ENCODE assay signal across 1 cellular context in the genomic region with DNA sequence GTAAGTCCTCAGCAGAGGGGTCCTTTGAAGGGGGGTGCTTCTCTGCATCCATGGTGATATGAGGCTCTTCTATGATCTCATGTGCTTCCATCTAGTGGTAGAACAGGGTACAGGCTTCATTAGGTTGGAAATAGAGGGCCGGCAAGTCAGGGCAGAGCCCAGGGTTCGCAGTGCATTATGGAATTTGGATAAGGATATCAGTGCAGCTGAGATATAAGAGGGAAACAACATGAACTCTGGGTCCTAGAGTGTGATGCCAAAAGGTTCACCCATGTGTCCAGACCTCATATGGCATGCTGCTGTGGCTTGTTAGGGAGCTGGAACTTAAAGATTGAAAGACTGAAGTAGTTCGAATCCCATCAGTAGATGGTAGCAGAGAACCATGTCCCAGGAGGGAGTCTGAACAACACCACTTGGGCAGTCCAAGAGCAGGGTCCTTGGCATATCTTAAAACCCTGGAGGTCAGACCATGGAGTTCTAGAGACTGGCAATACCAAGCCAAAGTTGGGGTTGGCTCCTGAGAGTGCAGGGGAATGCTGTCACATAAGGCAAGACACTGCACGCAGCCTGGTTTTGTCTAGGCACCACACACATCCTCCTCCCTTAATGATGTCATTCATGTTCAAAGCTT.
TF ChIP-seq lines count a peak whose summit lies in the region.

No MANE protein-coding gene starts in this region.

TF ChIP-seq in GM12878, 131 proteins besides CTCF, POLR2A, EP300 and RAD21:
- TF ChIP-seq SMC3 (IDR thresholded peaks at IDR 0.05; ENCODE audit: borderline replicate concordance, low read length) (peak; percentile 56), RELA (IDR thresholded peaks at IDR 0.05; ENCODE audit: borderline replicate concordance, partially characterized antibody) (peak; percentile 13), HDAC6 (IDR thresholded peaks at IDR 0.05; ENCODE audit: unreplicated experiment) (no peak), YY1 (IDR thresholded peaks at IDR 0.05; ENCODE audit: low read depth, low read length) (peak; percentile 40; the same call in 1 of the 2 replicates), ATF7 (IDR thresholded peaks at IDR 0.05; ENCODE audit: low read depth) (peak; percentile 56), STAT1 (conservative IDR thresholded peaks at IDR 0.05) (0 out of 2 replicates have a peak, but pooled peaks have one; percentile 33), NBN (IDR thresholded peaks at IDR 0.05) (peak; percentile 73), BCL11A (IDR thresholded peaks at IDR 0.05; ENCODE audit: low read depth, low read length) (no peak), SMARCA5 (IDR thresholded peaks at IDR 0.05) (0 out of 2 replicates have a peak, but pooled peaks have one; percentile 62), IRF4 (IDR thresholded peaks at IDR 0.05; ENCODE audit: low read depth, low read length) (0 out of 2 replicates have a peak, but pooled peaks have one; percentile 15), ZNF207 (IDR thresholded peaks at IDR 0.05; ENCODE audit: borderline replicate concordance) (peak; percentile 26; the same call in 1 of the 2 replicates), KLF5 (IDR thresholded peaks at IDR 0.05; ENCODE audit: partially characterized antibody) (peak; percentile 57), IKZF2 (IDR thresholded peaks at IDR 0.05) (0 out of 4 replicates have a peak, but pooled peaks of 1 of the 2 experiments have one; percentile 8), RB1 (IDR thresholded peaks at IDR 0.05; ENCODE audit: borderline replicate concordance) (peak; percentile 87; the same call in 1 of the 2 replicates)
- TF ChIP-seq, protein P1, sequence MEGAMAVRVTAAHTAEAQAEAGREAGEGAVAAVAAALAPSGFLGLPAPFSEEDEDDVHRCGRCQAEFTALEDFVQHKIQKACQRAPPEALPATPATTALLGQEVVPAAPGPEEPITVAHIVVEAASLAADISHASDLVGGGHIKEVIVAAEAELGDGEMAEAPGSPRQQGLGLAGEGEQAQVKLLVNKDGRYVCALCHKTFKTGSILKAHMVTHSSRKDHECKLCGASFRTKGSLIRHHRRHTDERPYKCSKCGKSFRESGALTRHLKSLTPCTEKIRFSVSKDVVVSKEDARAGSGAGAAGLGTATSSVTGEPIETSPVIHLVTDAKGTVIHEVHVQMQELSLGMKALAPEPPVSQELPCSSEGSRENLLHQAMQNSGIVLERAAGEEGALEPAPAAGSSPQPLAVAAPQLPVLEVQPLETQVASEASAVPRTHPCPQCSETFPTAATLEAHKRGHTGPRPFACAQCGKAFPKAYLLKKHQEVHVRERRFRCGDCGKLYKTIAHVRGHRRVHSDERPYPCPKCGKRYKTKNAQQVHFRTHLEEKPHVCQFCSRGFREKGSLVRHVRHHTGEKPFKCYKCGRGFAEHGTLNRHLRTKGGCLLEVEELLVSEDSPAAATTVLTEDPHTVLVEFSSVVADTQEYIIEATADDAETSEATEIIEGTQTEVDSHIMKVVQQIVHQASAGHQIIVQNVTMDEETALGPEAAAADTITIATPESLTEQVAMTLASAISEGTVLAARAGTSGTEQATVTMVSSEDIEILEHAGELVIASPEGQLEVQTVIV (IDR thresholded peaks at IDR 0.05; ENCODE audit: borderline replicate concordance, partially characterized antibody) = no peak
- TF ChIP-seq, protein P2, sequence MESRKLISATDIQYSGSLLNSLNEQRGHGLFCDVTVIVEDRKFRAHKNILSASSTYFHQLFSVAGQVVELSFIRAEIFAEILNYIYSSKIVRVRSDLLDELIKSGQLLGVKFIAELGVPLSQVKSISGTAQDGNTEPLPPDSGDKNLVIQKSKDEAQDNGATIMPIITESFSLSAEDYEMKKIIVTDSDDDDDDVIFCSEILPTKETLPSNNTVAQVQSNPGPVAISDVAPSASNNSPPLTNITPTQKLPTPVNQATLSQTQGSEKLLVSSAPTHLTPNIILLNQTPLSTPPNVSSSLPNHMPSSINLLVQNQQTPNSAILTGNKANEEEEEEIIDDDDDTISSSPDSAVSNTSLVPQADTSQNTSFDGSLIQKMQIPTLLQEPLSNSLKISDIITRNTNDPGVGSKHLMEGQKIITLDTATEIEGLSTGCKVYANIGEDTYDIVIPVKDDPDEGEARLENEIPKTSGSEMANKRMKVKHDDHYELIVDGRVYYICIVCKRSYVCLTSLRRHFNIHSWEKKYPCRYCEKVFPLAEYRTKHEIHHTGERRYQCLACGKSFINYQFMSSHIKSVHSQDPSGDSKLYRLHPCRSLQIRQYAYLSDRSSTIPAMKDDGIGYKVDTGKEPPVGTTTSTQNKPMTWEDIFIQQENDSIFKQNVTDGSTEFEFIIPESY (IDR thresholded peaks at IDR 0.05) = 0 out of 2 replicates have a peak, but pooled peaks have one; percentile 22
- TF ChIP-seq, protein P3, sequence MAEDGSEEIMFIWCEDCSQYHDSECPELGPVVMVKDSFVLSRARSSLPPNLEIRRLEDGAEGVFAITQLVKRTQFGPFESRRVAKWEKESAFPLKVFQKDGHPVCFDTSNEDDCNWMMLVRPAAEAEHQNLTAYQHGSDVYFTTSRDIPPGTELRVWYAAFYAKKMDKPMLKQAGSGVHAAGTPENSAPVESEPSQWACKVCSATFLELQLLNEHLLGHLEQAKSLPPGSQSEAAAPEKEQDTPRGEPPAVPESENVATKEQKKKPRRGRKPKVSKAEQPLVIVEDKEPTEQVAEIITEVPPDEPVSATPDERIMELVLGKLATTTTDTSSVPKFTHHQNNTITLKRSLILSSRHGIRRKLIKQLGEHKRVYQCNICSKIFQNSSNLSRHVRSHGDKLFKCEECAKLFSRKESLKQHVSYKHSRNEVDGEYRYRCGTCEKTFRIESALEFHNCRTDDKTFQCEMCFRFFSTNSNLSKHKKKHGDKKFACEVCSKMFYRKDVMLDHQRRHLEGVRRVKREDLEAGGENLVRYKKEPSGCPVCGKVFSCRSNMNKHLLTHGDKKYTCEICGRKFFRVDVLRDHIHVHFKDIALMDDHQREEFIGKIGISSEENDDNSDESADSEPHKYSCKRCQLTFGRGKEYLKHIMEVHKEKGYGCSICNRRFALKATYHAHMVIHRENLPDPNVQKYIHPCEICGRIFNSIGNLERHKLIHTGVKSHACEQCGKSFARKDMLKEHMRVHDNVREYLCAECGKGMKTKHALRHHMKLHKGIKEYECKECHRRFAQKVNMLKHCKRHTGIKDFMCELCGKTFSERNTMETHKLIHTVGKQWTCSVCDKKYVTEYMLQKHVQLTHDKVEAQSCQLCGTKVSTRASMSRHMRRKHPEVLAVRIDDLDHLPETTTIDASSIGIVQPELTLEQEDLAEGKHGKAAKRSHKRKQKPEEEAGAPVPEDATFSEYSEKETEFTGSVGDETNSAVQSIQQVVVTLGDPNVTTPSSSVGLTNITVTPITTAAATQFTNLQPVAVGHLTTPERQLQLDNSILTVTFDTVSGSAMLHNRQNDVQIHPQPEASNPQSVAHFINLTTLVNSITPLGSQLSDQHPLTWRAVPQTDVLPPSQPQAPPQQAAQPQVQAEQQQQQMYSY (CRISPR knock-in tag; IDR thresholded peaks at IDR 0.05) = no peak
- TF ChIP-seq, protein P4, sequence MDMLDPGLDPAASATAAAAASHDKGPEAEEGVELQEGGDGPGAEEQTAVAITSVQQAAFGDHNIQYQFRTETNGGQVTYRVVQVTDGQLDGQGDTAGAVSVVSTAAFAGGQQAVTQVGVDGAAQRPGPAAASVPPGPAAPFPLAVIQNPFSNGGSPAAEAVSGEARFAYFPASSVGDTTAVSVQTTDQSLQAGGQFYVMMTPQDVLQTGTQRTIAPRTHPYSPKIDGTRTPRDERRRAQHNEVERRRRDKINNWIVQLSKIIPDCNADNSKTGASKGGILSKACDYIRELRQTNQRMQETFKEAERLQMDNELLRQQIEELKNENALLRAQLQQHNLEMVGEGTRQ (IDR thresholded peaks at IDR 0.05; ENCODE audit: borderline replicate concordance, low read depth, low read length) = no peak
- TF ChIP-seq, protein P5, sequence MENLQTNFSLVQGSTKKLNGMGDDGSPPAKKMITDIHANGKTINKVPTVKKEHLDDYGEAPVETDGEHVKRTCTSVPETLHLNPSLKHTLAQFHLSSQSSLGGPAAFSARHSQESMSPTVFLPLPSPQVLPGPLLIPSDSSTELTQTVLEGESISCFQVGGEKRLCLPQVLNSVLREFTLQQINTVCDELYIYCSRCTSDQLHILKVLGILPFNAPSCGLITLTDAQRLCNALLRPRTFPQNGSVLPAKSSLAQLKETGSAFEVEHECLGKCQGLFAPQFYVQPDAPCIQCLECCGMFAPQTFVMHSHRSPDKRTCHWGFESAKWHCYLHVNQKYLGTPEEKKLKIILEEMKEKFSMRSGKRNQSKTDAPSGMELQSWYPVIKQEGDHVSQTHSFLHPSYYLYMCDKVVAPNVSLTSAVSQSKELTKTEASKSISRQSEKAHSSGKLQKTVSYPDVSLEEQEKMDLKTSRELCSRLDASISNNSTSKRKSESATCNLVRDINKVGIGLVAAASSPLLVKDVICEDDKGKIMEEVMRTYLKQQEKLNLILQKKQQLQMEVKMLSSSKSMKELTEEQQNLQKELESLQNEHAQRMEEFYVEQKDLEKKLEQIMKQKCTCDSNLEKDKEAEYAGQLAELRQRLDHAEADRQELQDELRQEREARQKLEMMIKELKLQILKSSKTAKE (IDR thresholded peaks at IDR 0.05; ENCODE audit: low read depth, poor library complexity, severe bottlenecking) = peak; percentile 84
